1 cellular context compared by ENCODE assay signal in genomic region chr6:139522471-139523220, GRCh38.
TF ChIP-seq lines count a peak whose summit lies in the region.

No MANE protein-coding gene starts in this region.

TF ChIP-seq in IMR-90, 13 proteins besides CTCF, POLR2A, EP300 and RAD21 (continued from another document):
- no peak for TF ChIP-seq ELK1 (IDR thresholded peaks at IDR 0.05; ENCODE audit: borderline replicate concordance, low read depth, low read length)
- TF ChIP-seq MXI1 (IDR thresholded peaks at IDR 0.05; ENCODE audit: borderline replicate concordance, low read depth, low read length), result no peak
